Comparison of ENCODE assay signal across 21 cellular contexts in genomic region chr2:23347516-23348481, GRCh38. TPM values are rescaled to one million over a fixed set of nuclear protein-coding genes. Genes with fewer than 3 reads are reported as not detected.
DNase-seq lines count a peak whose midpoint lies in the region; ATAC-seq, FAIRE-seq and TF ChIP-seq lines count a peak whose summit lies in the region.
"Had no signal": no experiment of that assay in that cellular context is flagged by ENCODE, and none has a peak within 500 bp of the region (broad histone marks: within the 10 kb centered on the region; RNA-seq: fewer than 3 reads in every experiment).

No MANE protein-coding gene starts in this region.

- H4K20me1 ChIP-seq in HepG2 (ENCODE audit: insufficient read depth, low read length) (no peaks in the 10 kb centered on the region), GM12878 (ENCODE audit: control insufficient read depth, insufficient read depth) (no peaks in the 10 kb centered on the region)
- H4K20me1 ChIP-seq: BLaER1 had no signal

- TF ChIP-seq EP300 in HepG2 (IDR thresholded peaks at IDR 0.05; ENCODE audit: low read depth in 2 of 2, low read length in 2 of 2) (no peak), HepG2 (CRISPR knock-in tag; IDR thresholded peaks at IDR 0.05; ENCODE audit: borderline replicate concordance) (no peak), GM12878 (IDR thresholded peaks at IDR 0.05; ENCODE audit: borderline replicate concordance in 1 of 2, control insufficient read depth in 1 of 2, low read depth in 2 of 2, low read length in 2 of 2) (no peak)

- FAIRE-seq in HepG2 (lab: Jason Lieb, UNC), result no peak
- no peak for FAIRE-seq in GM12878 (lab: Jason Lieb, UNC)
- FAIRE-seq: GM19239, H54 had no signal

- no peak overlapping the region for H2BK15ac ChIP-seq in neuronal stem cell (ENCODE audit: low read length)

- H3K4me1 ChIP-seq in HepG2 (ENCODE audit: insufficient read depth, low read length), result no peaks in the 10 kb centered on the region
- H3K4me1 ChIP-seq in right lobe of liver, result peaks cover 0 to 3% (median 0%) of the 10 kb centered on the region in 4 donors
- peaks cover 12% of the 10 kb centered on the region for H3K4me1 ChIP-seq in GM12878 (ENCODE audit: control insufficient read depth, insufficient read depth, low read length)
- H3K4me1 ChIP-seq in neuronal stem cell (ENCODE audit: control insufficient read depth in 2 of 2, insufficient read depth in 1 of 2, low read depth in 1 of 2, low read length in 2 of 2), result peaks cover 9 to 13% of the 10 kb centered on the region in 2 donors
- no peaks in the 10 kb centered on the region for H3K4me1 ChIP-seq in HAP-1

- H2AK5ac ChIP-seq in neuronal stem cell (ENCODE audit: low read depth, low read length), result peak overlapping the region; percentile 49

- POLR2A ChIA-PET in HepG2 (lab: Yijun Ruan, JAX), result no interaction called here
- POLR2A ChIA-PET in GM12878 (lab: Charles Lee), result no interaction called here

- H3K14ac ChIP-seq in neuronal stem cell (ENCODE audit: low read length), result no peak overlapping the region

- H3K9ac ChIP-seq in HepG2 (ENCODE audit: insufficient read depth, low read depth, low read length) (no peak overlapping the region), GM12878 (ENCODE audit: control insufficient read depth, insufficient read depth, low read length) (no peak overlapping the region), neuronal stem cell (ENCODE audit: low read depth, low read length, poor library complexity) (no peak overlapping the region)
- H3K9ac ChIP-seq: BLaER1, GM23248 had no signal

- no peak for DNase-seq in HepG2 (ENCODE audit: low spot score)
- DNase-seq in right lobe of liver, result no peak
- no peak for DNase-seq in GM12878 (ENCODE audit: low read depth, low spot score)
- DNase-seq in islet precursor cell, result peak; percentile 40
- no peak for DNase-seq in neuronal stem cell (ENCODE audit: low spot score)
- no peak for DNase-seq in medulla oblongata (ENCODE audit: extremely low spot score)
- DNase-seq in HAP-1 (ENCODE audit: low spot score in 2 of 2), result no peak
- DNase-seq: 8988T; CD4-positive, alpha-beta memory T cell; DMS153; DMS79; GDM1; GM23248; IMR-90; KG1 had no signal

- H3K79me1 ChIP-seq in neuronal stem cell (ENCODE audit: low read depth, low read length), result no peaks in the 10 kb centered on the region

- H2BK12ac ChIP-seq in neuronal stem cell (ENCODE audit: low read length), result no peak overlapping the region

- ATAC-seq in HepG2, result no peak
- no peak for ATAC-seq in right lobe of liver
- no peak for ATAC-seq in GM12878
- no peak for ATAC-seq in HG03175 (IDR thresholded peaks at IDR 0.05; ENCODE audit: unreplicated experiment)

- TF ChIP-seq POLR2A in HepG2 (IDR thresholded peaks at IDR 0.05; ENCODE audit: insufficient read depth in 1 of 2, low read depth in 2 of 2, low read length in 2 of 2) (no peak), right lobe of liver (IDR thresholded peaks at IDR 0.05) (no peak), GM12878 (IDR thresholded peaks at IDR 0.05; ENCODE audit: low read depth, low read length) (no peak)

- TF ChIP-seq CTCF in HepG2 (CRISPR knock-in tag; IDR thresholded peaks at IDR 0.05) (no peak), right lobe of liver (IDR thresholded peaks at IDR 0.05) (no peak), GM12878 (IDR thresholded peaks at IDR 0.05 in 2 of 3, conservative IDR thresholded peaks at IDR 0.05 in 1 of 3; ENCODE audit: control insufficient read depth in 2 of 3, extremely low read depth in 1 of 3, insufficient read depth in 1 of 3, low read depth in 3 of 3, low read length in 3 of 3) (no peak)

- SMC1A ChIA-PET in GM12878 (lab: Charles Lee; ENCODE audit: uncharacterized antibody, unreplicated experiment), result no interaction called here

- H3K36me3 ChIP-seq in HepG2 (replicated peaks in 1 of 2; ENCODE audit: control insufficient read depth in 1 of 2, insufficient read depth in 2 of 2, low read length in 2 of 2), result no peaks in the 10 kb centered on the region
- H3K36me3 ChIP-seq in right lobe of liver, result no peaks in the 10 kb centered on the region
- H3K36me3 ChIP-seq in GM12878 (ENCODE audit: control insufficient read depth in 2 of 2, insufficient read depth in 2 of 2, low read length in 1 of 2), result no peaks in the 10 kb centered on the region
- H3K36me3 ChIP-seq in neuronal stem cell (replicated peaks in 1 of 2; ENCODE audit: control insufficient read depth in 2 of 2, insufficient read depth in 2 of 2, low read length in 2 of 2), result no peaks in the 10 kb centered on the region
- no peaks in the 10 kb centered on the region for H3K36me3 ChIP-seq in HAP-1 (replicated peaks)
- H3K36me3 ChIP-seq: BLaER1 had no signal

- H3K79me2 ChIP-seq in HepG2 (ENCODE audit: insufficient read depth, low read length) (no peaks in the 10 kb centered on the region), GM12878 (ENCODE audit: control insufficient read depth, insufficient read depth, low read length) (no peaks in the 10 kb centered on the region)

- H3K27me3 ChIP-seq in HepG2 (ENCODE audit: control insufficient read depth in 1 of 2, insufficient read depth in 2 of 2, low read length in 2 of 2) (peaks cover 0 to 8% of the 10 kb centered on the region in 2 experiments; a peak in 4 of 5 replicates), right lobe of liver (no peaks in the 10 kb centered on the region), GM12878 (replicated peaks in 1 of 2; ENCODE audit: control insufficient read depth in 2 of 2, insufficient read depth in 2 of 2, low read length in 1 of 2) (no peaks in the 10 kb centered on the region), neuronal stem cell (ENCODE audit: control insufficient read depth in 3 of 3, insufficient read depth in 3 of 3, low read depth in 1 of 3, low read length in 3 of 3) (peaks cover 0 to 31% (median 2%) of the 10 kb centered on the region in 3 experiments), HAP-1 (ENCODE audit: low read depth) (peaks cover 9% of the 10 kb centered on the region)
- H3K27me3 ChIP-seq: BLaER1 had no signal

- H2BK120ac ChIP-seq in neuronal stem cell (ENCODE audit: low read depth, low read length), result no peak overlapping the region

- intact Hi-C loops in HepG2 (cut with micrococcal nuclease; ENCODE audit: unreplicated experiment) (no loop called here), right lobe of liver (cut with DNase I) (no loop called here), GM12878 (cut with micrococcal nuclease; ENCODE audit: unreplicated experiment) (no loop called here)

- H3K23ac ChIP-seq in neuronal stem cell (ENCODE audit: low read depth, low read length, poor library complexity), result peak overlapping the region; percentile 11

- RAD21 ChIA-PET in GM12878 (lab: Charles Lee; ENCODE audit: unreplicated experiment), result no interaction called here

- H2AFZ ChIP-seq in HepG2 (ENCODE audit: low read length), result no peak overlapping the region
- no peak overlapping the region for H2AFZ ChIP-seq in GM12878 (ENCODE audit: control insufficient read depth, low read depth, low read length)
- no peak overlapping the region for H2AFZ ChIP-seq in neuronal stem cell (ENCODE audit: low read length)
- H2AFZ ChIP-seq: GM23248 had no signal

- H3K4me3 ChIP-seq in HepG2 (replicated peaks in 1 of 3; ENCODE audit: insufficient read depth in 1 of 3, low read depth in 2 of 3, low read length in 3 of 3) (no peak overlapping the region), right lobe of liver (no peak overlapping the region), GM12878 (no peak overlapping the region), neuronal stem cell (ENCODE audit: low read length in 2 of 2) (no peak overlapping the region), HAP-1 (no peak overlapping the region)
- H3K4me3 ChIP-seq: BLaER1, GM23248 had no signal

- H3K4me2 ChIP-seq in HepG2 (ENCODE audit: low read depth, low read length) (no peak overlapping the region), GM12878 (ENCODE audit: control insufficient read depth, insufficient read depth) (no peak overlapping the region), neuronal stem cell (ENCODE audit: insufficient read depth, low read length, poor library complexity, severe bottlenecking) (no peak overlapping the region)
- H3K4me2 ChIP-seq: BLaER1 had no signal

- WGBS in HepG2 (ENCODE audit: low lambda C conversion rate), result 51% methylated on average over 23 of the region's 26 CpGs
- WGBS in right lobe of liver (ENCODE audit: insufficient coverage, low coverage, low lambda C conversion rate, missing lambda C conversion rate), result 87% methylated on average over 14 of the region's 26 CpGs
- 64% methylated on average over 24 of the region's 26 CpGs for WGBS in GM12878 (ENCODE audit: insufficient coverage, insufficient replicate concordance, low lambda C conversion rate, missing lambda C conversion rate)
- WGBS in neuronal stem cell (ENCODE audit: extremely low coverage in 2 of 2, insufficient read length in 2 of 2, insufficient replicate concordance in 1 of 2), 2 donors, result no CpG with 5 or more reads among the region's 26 CpGs

- in situ Hi-C loops in HepG2 (cut with HindIII; ENCODE audit: extremely low pct_ligation_motif_present, low pct_unique_long_range_greater_than_20kb) (no loop called here), GM12878 (cut with MboI) (no loop called here), HAP-1 (cut with MboI; ENCODE audit: low sequenced_read_pairs) (no loop called here)

- CTCF ChIA-PET in HepG2 (lab: Yijun Ruan, JAX; ENCODE audit: low intra/inter-chr PET ratio, low total read pairs) (no interaction called here), GM12878 (lab: Yijun Ruan, JAX) (no interaction called here)

- H3K27ac ChIP-seq in HepG2 (ENCODE audit: extremely low read length, insufficient read depth, low read length), result no peak overlapping the region
- no peak overlapping the region for H3K27ac ChIP-seq in right lobe of liver
- no peak overlapping the region for H3K27ac ChIP-seq in GM12878 (ENCODE audit: control insufficient read depth, insufficient read depth)
- H3K27ac ChIP-seq in neuronal stem cell (replicated peaks; ENCODE audit: low read length), result no peak overlapping the region
- H3K27ac ChIP-seq: BLaER1, GM23248, HL-60 had no signal

- BruUV-seq in HepG2 (replicated peaks; lab: Mats Ljungman, UMichigan) (no TSS peak), GM12878 (replicated peaks; lab: Mats Ljungman, UMichigan) (no TSS peak)

- TF ChIP-seq RAD21 in HepG2 (CRISPR knock-in tag; IDR thresholded peaks at IDR 0.05), result no peak
- no peak for TF ChIP-seq RAD21 in GM12878 (IDR thresholded peaks at IDR 0.05; ENCODE audit: insufficient read depth, low read depth, low read length)

- H4K91ac ChIP-seq in neuronal stem cell (ENCODE audit: low read depth, low read length, poor library complexity), result no peak overlapping the region

- H3K9me3 ChIP-seq in HepG2 (ENCODE audit: low read length) (no peaks in the 10 kb centered on the region), right lobe of liver (no peaks in the 10 kb centered on the region), GM12878 (replicated peaks; ENCODE audit: control insufficient read depth, insufficient read depth, low read length) (no peaks in the 10 kb centered on the region), neuronal stem cell (replicated peaks in 1 of 2; ENCODE audit: control insufficient read depth in 2 of 2, insufficient read depth in 1 of 2, low read depth in 1 of 2, low read length in 2 of 2) (no peaks in the 10 kb centered on the region), HAP-1 (no peaks in the 10 kb centered on the region)
- H3K9me3 ChIP-seq: BLaER1 had no signal

- H2BK5ac ChIP-seq in neuronal stem cell (ENCODE audit: low read length), result no peak overlapping the region

- no peak overlapping the region for H3K4ac ChIP-seq in neuronal stem cell (ENCODE audit: low read length)

- H3K18ac ChIP-seq in neuronal stem cell (ENCODE audit: low read length), result peak overlapping the region; percentile 52

- no peak overlapping the region for H4K8ac ChIP-seq in neuronal stem cell (ENCODE audit: low read depth, low read length)

RNA-seq across cellular contexts. Expression of gene KLHL29, which starts 37.2 kb away (rescaled TPM):
- total RNA-seq in HepG2 (2016; rRNA removed; fragmentation: Illumina TruSeq; extraction: Trizol) (not detected in 2 replicates), right lobe of liver (10 to 100 TPM in 2 of 6 experiments, 1 to 10 TPM in 4; 1.2 to 10.2 (median 6.4) TPM), GM12878 (2014; rRNA removed) (8.5 and 9.8 TPM in 2 replicates), GM12878 (2014; rRNA removed; fragmentation: Illumina TruSeq; extraction: Trizol) (6.3 and 6.9 TPM in 2 replicates), GM12878 (2021) (17.9 and 19.5 TPM in 2 replicates)
- total RNA-seq in HepG2 (2016; cell fraction: cytosol; rRNA removed; fragmentation: Illumina TruSeq; extraction: Trizol; ENCODE audit: low read depth), result not detected in 2 replicates
- not detected in 2 replicates for total RNA-seq in HepG2 (2016; cell fraction: insoluble cytoplasmic fraction; rRNA removed; fragmentation: Illumina TruSeq; extraction: Trizol)
- not detected in 2 replicates for total RNA-seq in HepG2 (2016; cell fraction: membrane; rRNA removed; fragmentation: Illumina TruSeq; extraction: Trizol)
- total RNA-seq in HepG2 (2016; cell fraction: nucleus; rRNA removed; fragmentation: Illumina TruSeq; extraction: Trizol), result 0.12 TPM in 1 of 2 replicates, not detected in the other
- polyA plus RNA-seq in HepG2 (2011; rRNA removed) (0.01 and 0.03 TPM in 2 replicates), GM12878 (2011; rRNA removed) (4.3 and 5.3 TPM in 2 replicates), GM12878 (2014; fragmentation: Illumina TruSeq; extraction: Trizol) (5.7 and 9.5 TPM in 2 replicates), GM12878 (2014; fragmentation: Nextera tagmentation; extraction: Ambion mirVana) (1 to 10 TPM; 1.4 to 2.2 TPM), GM12878 (2014; rRNA removed) (16.1 and 19.4 TPM in 2 replicates), GM12878 (2016; fragmentation: Nextera tagmentation; extraction: Ambion mirVana) (1 to 10 TPM; 2.5 to 2.7 TPM)
- polyA plus RNA-seq in HepG2 (2011; cell fraction: cytosol; rRNA removed), result 0.01 TPM in 2 replicates
- polyA plus RNA-seq in HepG2 (2011; cell fraction: nucleus; rRNA removed), result 0.03 and 0.11 TPM in 2 replicates
- 0.05 and 0.09 TPM in 2 replicates for polyA plus RNA-seq in HepG2 (2012)
- not detected in 2 replicates for polyA plus RNA-seq in HepG2 (2016; cell fraction: cytosol; fragmentation: Illumina TruSeq; extraction: Trizol; ENCODE audit: low read depth)
- polyA plus RNA-seq in HepG2 (2016; cell fraction: insoluble cytoplasmic fraction; fragmentation: Illumina TruSeq; extraction: Trizol; ENCODE audit: low read depth), result not detected in 2 replicates
- polyA plus RNA-seq in HepG2 (2016; cell fraction: membrane; fragmentation: Illumina TruSeq; extraction: Trizol; ENCODE audit: low read depth), result not detected in 2 replicates
- not detected in 2 replicates for polyA plus RNA-seq in HepG2 (2016; cell fraction: nucleus; fragmentation: Illumina TruSeq; extraction: Trizol; ENCODE audit: insufficient read depth, low read depth)
- 3.2 TPM in 1 of 2 replicates, not detected in the other for polyA minus RNA-seq in HepG2 (2011; rRNA and poly(A)+ RNA removed; ENCODE audit: low replicate concordance)
- polyA minus RNA-seq in HepG2 (2011; cell fraction: cytosol; rRNA and poly(A)+ RNA removed), result 0.09 TPM in 1 of 2 replicates, not detected in the other
- polyA minus RNA-seq in HepG2 (2011; cell fraction: nucleus; rRNA and poly(A)+ RNA removed), result not detected in 2 replicates
- 30.8 and 36.8 TPM in 2 replicates for total RNA-seq in GM12878 (2013; cell fraction: nucleolus; rRNA removed)
- 3.9 TPM for polyA plus RNA-seq in GM12878 (2011; ENCODE audit: low read depth)
- 5.4 and 7.7 TPM in 2 replicates for polyA plus RNA-seq in GM12878 (2011; cell fraction: cytosol; rRNA removed)
- 33.8 and 54.4 TPM in 2 replicates for polyA plus RNA-seq in GM12878 (2011; cell fraction: nucleus; rRNA removed)
- 5.1 and 6.7 TPM in 2 replicates for polyA plus RNA-seq in GM12878 (2012)
- polyA minus RNA-seq in GM12878 (2011; rRNA and poly(A)+ RNA removed), result 5.6 and 8.7 TPM in 2 replicates
- polyA minus RNA-seq in GM12878 (2011; cell fraction: cytosol; rRNA and poly(A)+ RNA removed), result 3.3 and 5.0 TPM in 2 replicates
- polyA minus RNA-seq in GM12878 (2011; cell fraction: nucleus; rRNA and poly(A)+ RNA removed), result 7.9 and 19.0 TPM in 2 replicates
- 3.0 TPM for polyA plus RNA-seq in neuronal stem cell (2013, experiment 1 of 2)
- polyA plus RNA-seq in neuronal stem cell (2013, experiment 2 of 2), result 3.0 TPM
- polyA plus RNA-seq: CD14-positive monocyte had no signal

Comparison
In these comparisons a context has a peak if more than half of its experiments do, and no peak if none do; other contexts are left out.
1. Of the 75 proteins assayed by ChIP-seq in both HepG2 and GM12878: peak only in HepG2: CEBPB; only in GM12878: TCF12; in both: none; in neither: 73.